2 cellular contexts compared by ENCODE assay signal in genomic region chr2:238835726-238836301, GRCh38.
TF ChIP-seq lines count a peak whose summit lies in the region.

No MANE protein-coding gene starts in this region.

TF ChIP-seq in HepG2, 621 proteins besides CTCF, POLR2A, EP300 and RAD21:
- TF ChIP-seq ZNF468 (CRISPR knock-in tag; IDR thresholded peaks at IDR 0.05) (0 out of 2 replicates have a peak, but pooled peaks have one; percentile 28), ZNF619 (CRISPR knock-in tag; IDR thresholded peaks at IDR 0.05) (no peak), ERF (CRISPR knock-in tag; IDR thresholded peaks at IDR 0.05) (no peak)

TF ChIP-seq in SK-N-SH, 30 proteins besides CTCF, POLR2A, EP300 and RAD21:
- TF ChIP-seq USF1 (IDR thresholded peaks at IDR 0.05; ENCODE audit: borderline replicate concordance, low read depth): no peak
- TF ChIP-seq, protein P1, sequence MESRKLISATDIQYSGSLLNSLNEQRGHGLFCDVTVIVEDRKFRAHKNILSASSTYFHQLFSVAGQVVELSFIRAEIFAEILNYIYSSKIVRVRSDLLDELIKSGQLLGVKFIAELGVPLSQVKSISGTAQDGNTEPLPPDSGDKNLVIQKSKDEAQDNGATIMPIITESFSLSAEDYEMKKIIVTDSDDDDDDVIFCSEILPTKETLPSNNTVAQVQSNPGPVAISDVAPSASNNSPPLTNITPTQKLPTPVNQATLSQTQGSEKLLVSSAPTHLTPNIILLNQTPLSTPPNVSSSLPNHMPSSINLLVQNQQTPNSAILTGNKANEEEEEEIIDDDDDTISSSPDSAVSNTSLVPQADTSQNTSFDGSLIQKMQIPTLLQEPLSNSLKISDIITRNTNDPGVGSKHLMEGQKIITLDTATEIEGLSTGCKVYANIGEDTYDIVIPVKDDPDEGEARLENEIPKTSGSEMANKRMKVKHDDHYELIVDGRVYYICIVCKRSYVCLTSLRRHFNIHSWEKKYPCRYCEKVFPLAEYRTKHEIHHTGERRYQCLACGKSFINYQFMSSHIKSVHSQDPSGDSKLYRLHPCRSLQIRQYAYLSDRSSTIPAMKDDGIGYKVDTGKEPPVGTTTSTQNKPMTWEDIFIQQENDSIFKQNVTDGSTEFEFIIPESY (IDR thresholded peaks at IDR 0.05; ENCODE audit: borderline replicate concordance, low read depth): no peak
- no peak for TF ChIP-seq MAX (IDR thresholded peaks at IDR 0.05; ENCODE audit: low read depth)
- TF ChIP-seq TCF12 (IDR thresholded peaks at IDR 0.05): no peak
- TF ChIP-seq, protein P2, sequence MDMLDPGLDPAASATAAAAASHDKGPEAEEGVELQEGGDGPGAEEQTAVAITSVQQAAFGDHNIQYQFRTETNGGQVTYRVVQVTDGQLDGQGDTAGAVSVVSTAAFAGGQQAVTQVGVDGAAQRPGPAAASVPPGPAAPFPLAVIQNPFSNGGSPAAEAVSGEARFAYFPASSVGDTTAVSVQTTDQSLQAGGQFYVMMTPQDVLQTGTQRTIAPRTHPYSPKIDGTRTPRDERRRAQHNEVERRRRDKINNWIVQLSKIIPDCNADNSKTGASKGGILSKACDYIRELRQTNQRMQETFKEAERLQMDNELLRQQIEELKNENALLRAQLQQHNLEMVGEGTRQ (IDR thresholded peaks at IDR 0.05; ENCODE audit: borderline replicate concordance, low read depth, low read length): no peak
- TF ChIP-seq RFX5 (IDR thresholded peaks at IDR 0.05; ENCODE audit: low read length): no peak
- no peak for TF ChIP-seq RXRA (IDR thresholded peaks at IDR 0.05; ENCODE audit: borderline replicate concordance, low read depth)
- no peak for TF ChIP-seq NRF1 (IDR thresholded peaks at IDR 0.05; ENCODE audit: low read depth, low read length)
- TF ChIP-seq FOXJ3 (CRISPR knock-in tag; IDR thresholded peaks at IDR 0.05): no peak
- TF ChIP-seq CHD2 (IDR thresholded peaks at IDR 0.05; ENCODE audit: low read length, partially characterized antibody): no peak
- no peak for TF ChIP-seq POLR2AphosphoS5 (IDR thresholded peaks at IDR 0.05; ENCODE audit: low read depth, low read length)
